ENCODE assay signal across 20 cellular contexts in genomic region chr14:31949709-31950108, GRCh38.
A peak's percentile ranks its signal among the peaks of the same experiment; 100 is the strongest.
DNase-seq lines count a peak whose midpoint lies in the region; ATAC-seq and TF ChIP-seq lines count a peak whose summit lies in the region.
"Had no signal": no experiment of that assay in that cellular context is flagged by ENCODE, and none has a peak within 500 bp of the region (broad histone marks: within the 10 kb centered on the region; RNA-seq: fewer than 3 reads in every experiment).

No MANE protein-coding gene starts in this region.

- no peak for TF ChIP-seq RAD21 in SK-N-SH (IDR thresholded peaks at IDR 0.05; ENCODE audit: low read length)

- H3K4me1 Mint-ChIP-seq in type B pancreatic cell (ENCODE audit: unreplicated experiment), result peaks cover 40% of the 10 kb centered on the region

- H4K20me1 ChIP-seq in SK-N-SH (ENCODE audit: insufficient read depth), result no peaks in the 10 kb centered on the region

- no peaks in the 10 kb centered on the region for H3K9me2 ChIP-seq in SK-N-SH

- CTCF ChIA-PET in SK-N-SH (lab: Yijun Ruan, JAX), result interaction anchor here (0.9 to 1.2 kb wide), 3 partner anchors 15 to 439 kb away, joined by 3 read pairs; no protein-coding TSS in a partner anchor

- H3K4me2 ChIP-seq in SK-N-SH, result no peak overlapping the region

- peak overlapping the region; percentile 75 for H3K4me3 Mint-ChIP-seq in type B pancreatic cell
- H3K4me3 Mint-ChIP-seq: immature natural killer cell; natural killer cell treated with Interleukin-12 subunit alpha and Interleukin-12 subunit beta and Interleukin-15 and Interleukin-18, amount 100 ng/mL, for 72 hours had no signal

- peaks cover 3 to 20% of the 10 kb centered on the region in 2 experiments; a peak in 2 of 4 replicates for H3K4me1 ChIP-seq in SK-N-SH (ENCODE audit: control insufficient read depth in 1 of 2, insufficient read depth in 2 of 2, low read depth in 1 of 2, low read length in 1 of 2)
- H3K4me1 ChIP-seq: psoas muscle had no signal

- H3K27ac Mint-ChIP-seq in type B pancreatic cell, result peak overlapping the region; percentile 87
- H3K27ac Mint-ChIP-seq: immature natural killer cell; natural killer cell treated with Interleukin-12 subunit alpha and Interleukin-12 subunit beta and Interleukin-15 and Interleukin-18, amount 100 ng/mL, for 72 hours had no signal

- H3K4me3 ChIP-seq in SK-N-SH (ENCODE audit: low read depth in 2 of 2, low read length in 1 of 2), result no peak overlapping the region
- no peak overlapping the region for H3K4me3 ChIP-seq in fibroblast of villous mesenchyme (ENCODE audit: low read depth, low read length)
- H3K4me3 ChIP-seq: psoas muscle, upper lobe of left lung had no signal

- 69% methylated on average over 1 of the region's 1 CpG for WGBS in SK-N-SH (ENCODE audit: low lambda C conversion rate)

- no peak for TF ChIP-seq CTCF in SK-N-SH (IDR thresholded peaks at IDR 0.05)
- no peak for TF ChIP-seq CTCF in fibroblast of villous mesenchyme (IDR thresholded peaks at IDR 0.05; ENCODE audit: insufficient read depth, low read depth, low read length)
- TF ChIP-seq CTCF in type B pancreatic cell (conservative IDR thresholded peaks at IDR 0.05), result no peak

- ATAC-seq in SK-N-SH treated with all-trans-retinoic acid at 6 μM for 48 hours, result peak; percentile 33; the same call in 1 of the 3 replicates
- ATAC-seq in GM18519 (IDR thresholded peaks at IDR 0.05; ENCODE audit: low FRiP score, unreplicated experiment), result no peak
- ATAC-seq: natural killer cell treated with Interleukin-12 subunit alpha and Interleukin-12 subunit beta and Interleukin-15 and Interleukin-18, amount 100 ng/mL, for 72 hours; psoas muscle had no signal

- POLR2A ChIA-PET in SK-N-SH (lab: Yijun Ruan, JAX), result no interaction called here

- no peaks in the 10 kb centered on the region for H3K9me3 ChIP-seq in SK-N-SH
- H3K9me3 ChIP-seq: psoas muscle, upper lobe of left lung had no signal

- H3K27me3 ChIP-seq in SK-N-SH (ENCODE audit: insufficient read depth), result no peaks in the 10 kb centered on the region
- H3K27me3 ChIP-seq: upper lobe of left lung had no signal

- no peak overlapping the region for H3K9ac ChIP-seq in SK-N-SH

- no peaks in the 10 kb centered on the region for H3K79me2 ChIP-seq in SK-N-SH (ENCODE audit: insufficient read depth)

- H3K27me3 Mint-ChIP-seq in type B pancreatic cell, result no peaks in the 10 kb centered on the region

- no peak overlapping the region for H3K27ac ChIP-seq in SK-N-SH (ENCODE audit: low read depth in 2 of 2, low read length in 1 of 2)
- H3K27ac ChIP-seq: 22Rv1, C4-2B, psoas muscle had no signal

- H3F3A ChIP-seq in SK-N-SH (replicated peaks; ENCODE audit: insufficient read depth), result no peaks in the 10 kb centered on the region

- H2AFZ ChIP-seq in SK-N-SH (ENCODE audit: low read depth), result no peak overlapping the region

- no peaks in the 10 kb centered on the region for H3K9me3 Mint-ChIP-seq in type B pancreatic cell
- H3K9me3 Mint-ChIP-seq: natural killer cell treated with Interleukin-12 subunit alpha and Interleukin-12 subunit beta and Interleukin-15 and Interleukin-18, amount 100 ng/mL, for 72 hours had no signal

- no peak for TF ChIP-seq EP300 in SK-N-SH (IDR thresholded peaks at IDR 0.05; ENCODE audit: borderline replicate concordance in 1 of 2, low read depth in 1 of 2, low read length in 1 of 2)

- DNase-seq in SK-N-SH (no peak), SW480 (ENCODE audit: low spot score) (peak; percentile 58), fibroblast of villous mesenchyme (ENCODE audit: low read depth) (peak; percentile 75), type B pancreatic cell (ENCODE audit: extremely low spot score, unreplicated experiment) (no peak), retina (no peak), cerebellar nuclear complex (lab: John Stamatoyannopoulos, UW) (no peak)
- DNase-seq: glutamatergic neuron; GOT3; immature natural killer cell; NCI-H1694; NCI-H446; psoas muscle; SIG-M5; stimulated activated naive CD4-positive, alpha-beta T cell; upper lobe of left lung had no signal

- no peaks in the 10 kb centered on the region for H3K36me3 Mint-ChIP-seq in type B pancreatic cell
- H3K36me3 Mint-ChIP-seq: immature natural killer cell; natural killer cell treated with Interleukin-12 subunit alpha and Interleukin-12 subunit beta and Interleukin-15 and Interleukin-18, amount 100 ng/mL, for 72 hours had no signal

- H3K36me3 ChIP-seq in SK-N-SH (replicated peaks in 1 of 2; ENCODE audit: control insufficient read depth in 1 of 2, insufficient read depth in 2 of 2, low read length in 1 of 2), result no peaks in the 10 kb centered on the region
- H3K36me3 ChIP-seq: upper lobe of left lung had no signal

TF ChIP-seq in SK-N-SH treated with all-trans-retinoic acid at 6 μM for 48 hours, 23 proteins besides CTCF, POLR2A, EP300 and RAD21 (continues in another document):
- TF ChIP-seq ZNF565 (CRISPR knock-in tag; conservative IDR thresholded peaks at IDR 0.05; ENCODE audit: low read depth) (no peak), PATZ1 (CRISPR knock-in tag; IDR thresholded peaks at IDR 0.05; ENCODE audit: borderline replicate concordance) (no peak), ZNF8 (CRISPR knock-in tag; IDR thresholded peaks at IDR 0.05) (no peak), ARNTL (CRISPR knock-in tag; IDR thresholded peaks at IDR 0.05; ENCODE audit: borderline replicate concordance, low read depth) (no peak), SNAI2 (CRISPR knock-in tag; IDR thresholded peaks at IDR 0.05) (no peak), ZC3H10 (CRISPR knock-in tag; IDR thresholded peaks at IDR 0.05) (no peak), ESRRG (CRISPR knock-in tag; IDR thresholded peaks at IDR 0.05) (no peak), BACH2 (CRISPR knock-in tag; IDR thresholded peaks at IDR 0.05; ENCODE audit: borderline replicate concordance) (no peak), RARB (CRISPR knock-in tag; IDR thresholded peaks at IDR 0.05) (no peak)

TF ChIP-seq in SK-N-SH, 30 proteins besides CTCF, POLR2A, EP300 and RAD21 (continues in another document):
- TF ChIP-seq SIN3A (IDR thresholded peaks at IDR 0.05; ENCODE audit: borderline replicate concordance, low read depth, low read length) (no peak), YY1 (IDR thresholded peaks at IDR 0.05; ENCODE audit: low read depth) (no peak), TAF1 (IDR thresholded peaks at IDR 0.05; ENCODE audit: borderline replicate concordance, low read depth, low read length) (no peak), FOSL2 (IDR thresholded peaks at IDR 0.05; ENCODE audit: borderline replicate concordance, low read depth) (no peak), GABPA (IDR thresholded peaks at IDR 0.05; ENCODE audit: low read depth) (no peak), JUND (IDR thresholded peaks at IDR 0.05) (no peak), USF1 (IDR thresholded peaks at IDR 0.05; ENCODE audit: borderline replicate concordance, low read depth) (no peak), RFX5 (IDR thresholded peaks at IDR 0.05; ENCODE audit: low read length) (no peak), CHD2 (IDR thresholded peaks at IDR 0.05; ENCODE audit: low read length, partially characterized antibody) (no peak), TEAD4 (IDR thresholded peaks at IDR 0.05; ENCODE audit: borderline replicate concordance, insufficient read depth) (no peak), NRF1 (IDR thresholded peaks at IDR 0.05; ENCODE audit: low read depth, low read length) (no peak), RXRA (IDR thresholded peaks at IDR 0.05; ENCODE audit: borderline replicate concordance, low read depth) (no peak), ELF1 (IDR thresholded peaks at IDR 0.05) (no peak), ZBTB33 (IDR thresholded peaks at IDR 0.05; ENCODE audit: borderline replicate concordance, low read depth) (no peak), PBX3 (IDR thresholded peaks at IDR 0.05) (no peak), IRF3 (IDR thresholded peaks at IDR 0.05; ENCODE audit: low read depth, low read length) (no peak), RCOR1 (IDR thresholded peaks at IDR 0.05; ENCODE audit: low read length) (no peak), FOXM1 (IDR thresholded peaks at IDR 0.05; ENCODE audit: low read depth) (no peak)

Comparison
In these comparisons a context has a peak if more than half of its experiments do, and no peak if none do; other contexts are left out.
1. DNase-seq: peak in SW480 (single experiment) and fibroblast of villous mesenchyme (single experiment); none in SK-N-SH (single experiment), type B pancreatic cell (single experiment), retina (single experiment) and cerebellar nuclear complex (0 of 2).